Comparison of ENCODE assay signal across 13 cellular contexts in the genomic region with DNA sequence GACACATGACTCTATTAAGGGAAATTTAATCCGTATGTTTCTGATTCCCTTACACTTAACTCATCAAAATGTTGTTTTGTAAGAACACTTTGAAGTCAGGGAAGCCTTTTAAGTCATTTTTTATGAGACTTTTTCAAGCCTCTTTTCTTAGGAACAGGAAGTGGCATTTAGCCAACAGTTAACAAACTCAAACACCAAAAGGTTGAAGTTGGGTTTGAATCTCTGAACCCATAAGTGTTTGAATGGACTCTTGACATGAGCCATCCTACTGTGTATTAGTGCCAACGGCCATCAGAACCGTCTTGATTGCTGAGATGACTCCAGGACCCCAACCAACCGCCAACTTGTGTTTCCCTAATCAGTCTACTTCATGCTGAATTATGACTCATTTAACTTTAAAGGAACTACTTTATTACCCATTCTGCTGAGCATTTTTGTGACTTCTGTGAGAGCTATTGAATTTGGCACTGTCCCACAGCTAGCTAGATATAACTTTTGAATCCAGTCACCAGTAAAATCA.
DNase-seq lines count a peak whose midpoint lies in the region; FAIRE-seq lines count a peak whose summit lies in the region.
"Had no signal": no experiment of that assay in that cellular context is flagged by ENCODE, and none has a peak within 500 bp of the region (broad histone marks: within the 10 kb centered on the region; RNA-seq: fewer than 3 reads in every experiment).

No MANE protein-coding gene starts in this region.

- peak overlapping the region; percentile 69 for H3K27ac ChIP-seq in rectal smooth muscle tissue (ENCODE audit: low read depth, low read length)
- H3K27ac ChIP-seq: ascending aorta had no signal

- peak; percentile 88 for FAIRE-seq in endometrium (lab: Jason Lieb, UNC)
- FAIRE-seq: GM18507 had no signal

- H3K4me1 ChIP-seq in rectal smooth muscle tissue (ENCODE audit: control insufficient read depth, insufficient read depth, low read length), result peaks cover 20% of the 10 kb centered on the region

- H3K36me3 ChIP-seq in rectal smooth muscle tissue (ENCODE audit: control insufficient read depth, insufficient read depth, low read length), result no peaks in the 10 kb centered on the region
- H3K36me3 ChIP-seq: ascending aorta had no signal

- H3K27me3 ChIP-seq in rectal smooth muscle tissue (ENCODE audit: control insufficient read depth, insufficient read depth, low read length), result no peaks in the 10 kb centered on the region
- H3K27me3 ChIP-seq: ascending aorta had no signal

- no peak overlapping the region for H3K4me3 ChIP-seq in rectal smooth muscle tissue (ENCODE audit: low read length)
- H3K4me3 ChIP-seq: ascending aorta, skin epidermis had no signal

- DNase-seq in GM03348 (ENCODE audit: low spot score) (peak; percentile 22), MV-4-11 (lab: John Stamatoyannopoulos, UW) (peak; percentile 70), posterior cingulate gyrus (no peak), epidermal melanocyte (ENCODE audit: insufficient read length, low spot score) (no peak), ureter (ENCODE audit: low spot score) (no peak)
- no peak for DNase-seq in activated CD8-positive, alpha-beta memory T cell treated with anti-CD3 and anti-CD28 coated beads, Interleukin-2, amount 50 U/mL, for 4 hours
- DNase-seq: midbrain, NCI-H82 had no signal

- intact Hi-C loops in posterior cingulate gyrus (cut with DNase I), result no loop called here

- no peak overlapping the region for H3K9ac ChIP-seq in rectal smooth muscle tissue (ENCODE audit: low read length)

Comparison
In these comparisons a context has a peak if more than half of its experiments do, and no peak if none do; other contexts are left out.
1. DNase-seq: peak in GM03348 (single experiment) and MV-4-11 (single experiment); none in activated CD8-positive, alpha-beta memory T cell treated with anti-CD3 and anti-CD28 coated beads, Interleukin-2, amount 50 U/mL, for 4 hours (single experiment), posterior cingulate gyrus (0 of 10), epidermal melanocyte (single experiment) and ureter (single experiment).